In genomic region chr9:70557665-70558419, GRCh38 we compare ENCODE assay signal across 15 cellular contexts.
A peak's percentile ranks its signal among the peaks of the same experiment; 100 is the strongest.
DNase-seq lines count a peak whose midpoint lies in the region; ATAC-seq and TF ChIP-seq lines count a peak whose summit lies in the region.
"Had no signal": no experiment of that assay in that cellular context is flagged by ENCODE, and none has a peak within 500 bp of the region (broad histone marks: within the 10 kb centered on the region; RNA-seq: fewer than 3 reads in every experiment).

No MANE protein-coding gene starts in this region.

- H3K27me3 ChIP-seq in SK-N-SH (ENCODE audit: insufficient read depth) = no peaks in the 10 kb centered on the region
- H3K27me3 ChIP-seq: cardiac muscle cell, MG63 had no signal

- H3K36me3 ChIP-seq in SK-N-SH (replicated peaks in 1 of 2; ENCODE audit: control insufficient read depth in 1 of 2, insufficient read depth in 2 of 2, low read length in 1 of 2) = no peaks in the 10 kb centered on the region
- H3K36me3 ChIP-seq: cardiac muscle cell, MG63 had no signal

- no peaks in the 10 kb centered on the region for H3K79me2 ChIP-seq in SK-N-SH (ENCODE audit: insufficient read depth)

- TF ChIP-seq CTCF in SK-N-SH (IDR thresholded peaks at IDR 0.05) = no peak
- TF ChIP-seq CTCF in activated CD8-positive, alpha-beta T cell treated with anti-CD3 and anti-CD28 coated beads for 36 hours (IDR thresholded peaks at IDR 0.05) = no peak

- H3K36me3 Mint-ChIP-seq in activated CD8-positive, alpha-beta T cell treated with anti-CD3 and anti-CD28 coated beads for 36 hours (ENCODE audit: low read depth) = no peaks in the 10 kb centered on the region

- no peaks in the 10 kb centered on the region for H4K20me1 ChIP-seq in SK-N-SH (ENCODE audit: insufficient read depth)

- H3K9me3 ChIP-seq in SK-N-SH = no peaks in the 10 kb centered on the region
- H3K9me3 ChIP-seq: MG63 had no signal

- CTCF ChIA-PET in SK-N-SH (lab: Yijun Ruan, JAX) = no interaction called here
- CTCF ChIA-PET in activated CD8-positive, alpha-beta T cell treated with anti-CD3 and anti-CD28 coated beads for 36 hours (lab: Charles Lee) = no interaction called here

- no peaks in the 10 kb centered on the region for H3K9me2 ChIP-seq in SK-N-SH

- no peak for TF ChIP-seq EP300 in SK-N-SH (IDR thresholded peaks at IDR 0.05; ENCODE audit: borderline replicate concordance in 1 of 2, low read depth in 1 of 2, low read length in 1 of 2)

- H3K4me2 ChIP-seq in SK-N-SH = no peak overlapping the region

- no peak overlapping the region for H3K4me3 ChIP-seq in SK-N-SH (ENCODE audit: low read depth in 2 of 2, low read length in 1 of 2)
- H3K4me3 ChIP-seq: cardiac muscle cell, MG63 had no signal

- intact Hi-C loops in activated CD8-positive, alpha-beta T cell treated with anti-CD3 and anti-CD28 coated beads for 36 hours (cut with micrococcal nuclease) = no loop called here

- no peak for TF ChIP-seq RAD21 in SK-N-SH (IDR thresholded peaks at IDR 0.05; ENCODE audit: low read length)

- in situ Hi-C loops in KBM-7 (cut with MboI; ENCODE audit: low pct_unique_long_range_greater_than_20kb, low sequenced_read_pairs) = no loop called here

- no peak overlapping the region for H3K27ac Mint-ChIP-seq in activated CD8-positive, alpha-beta T cell treated with anti-CD3 and anti-CD28 coated beads for 36 hours
- H3K27ac Mint-ChIP-seq: T-helper 17 cell had no signal

- H3K27me3 Mint-ChIP-seq in activated CD8-positive, alpha-beta T cell treated with anti-CD3 and anti-CD28 coated beads for 36 hours = no peaks in the 10 kb centered on the region

- no peaks in the 10 kb centered on the region for H3K9me3 Mint-ChIP-seq in activated CD8-positive, alpha-beta T cell treated with anti-CD3 and anti-CD28 coated beads for 36 hours

- H3K4me1 Mint-ChIP-seq in activated CD8-positive, alpha-beta T cell treated with anti-CD3 and anti-CD28 coated beads for 36 hours (ENCODE audit: low read depth) = peaks cover 14% of the 10 kb centered on the region

- DNase-seq in CD1c-positive myeloid dendritic cell (ENCODE audit: extremely low spot score) (peak; percentile 70), SK-N-SH (no peak), KBM-7 (no peak), retina (no peak)
- no peak for DNase-seq in activated CD8-positive, alpha-beta T cell treated with anti-CD3 and anti-CD28 coated beads for 36 hours
- DNase-seq: HCEC 1CT; MG63; NK-92 treated with Interleukin-12 subunit alpha and Interleukin-12 subunit beta, amount 100 ng/mL, for 24 hours; posterior cingulate gyrus; T-helper 17 cell; trophoblast cell had no signal

- POLR2A ChIA-PET in SK-N-SH (lab: Yijun Ruan, JAX) = no interaction called here
- POLR2A ChIA-PET in activated CD8-positive, alpha-beta T cell treated with anti-CD3 and anti-CD28 coated beads for 36 hours (lab: Charles Lee) = no interaction called here

- H3K9ac ChIP-seq in SK-N-SH = no peak overlapping the region

- H3K27ac ChIP-seq in SK-N-SH (ENCODE audit: low read depth in 2 of 2, low read length in 1 of 2) = no peak overlapping the region
- H3K27ac ChIP-seq: cardiac muscle cell had no signal

- H3F3A ChIP-seq in SK-N-SH (replicated peaks; ENCODE audit: insufficient read depth) = no peaks in the 10 kb centered on the region

- no peak overlapping the region for H3K4me3 Mint-ChIP-seq in activated CD8-positive, alpha-beta T cell treated with anti-CD3 and anti-CD28 coated beads for 36 hours
- H3K4me3 Mint-ChIP-seq: T-helper 17 cell had no signal

- ATAC-seq in GM19372 (IDR thresholded peaks at IDR 0.05; ENCODE audit: low read depth, unreplicated experiment) (peak; percentile 96), HG02840 (IDR thresholded peaks at IDR 0.05; ENCODE audit: low FRiP score, unreplicated experiment) (peak; percentile 92), HG03520 (IDR thresholded peaks at IDR 0.05; ENCODE audit: unreplicated experiment) (peak; percentile 99)
- ATAC-seq in activated CD8-positive, alpha-beta T cell treated with anti-CD3 and anti-CD28 coated beads for 36 hours = no peak
- ATAC-seq: T-helper 17 cell had no signal

- WGBS in SK-N-SH (ENCODE audit: low lambda C conversion rate) = 54% methylated on average over 5 of the region's 6 CpGs

- H2AFZ ChIP-seq in SK-N-SH (ENCODE audit: low read depth) = no peak overlapping the region

- 0 out of 4 replicates have a peak, but pooled peaks cover 0 to 6% of the 10 kb centered on the region in 2 experiments for H3K4me1 ChIP-seq in SK-N-SH (ENCODE audit: control insufficient read depth in 1 of 2, insufficient read depth in 2 of 2, low read depth in 1 of 2, low read length in 1 of 2)

TF ChIP-seq in SK-N-SH, 30 proteins besides CTCF, POLR2A, EP300 and RAD21:
- no peak for TF ChIP-seq EZH2phosphoT487 (IDR thresholded peaks at IDR 0.05; ENCODE audit: borderline replicate concordance, low read depth)
- TF ChIP-seq RXRA (IDR thresholded peaks at IDR 0.05; ENCODE audit: borderline replicate concordance, low read depth) = no peak
- no peak for TF ChIP-seq GABPA (IDR thresholded peaks at IDR 0.05; ENCODE audit: low read depth)
- TF ChIP-seq IRF3 (IDR thresholded peaks at IDR 0.05; ENCODE audit: low read depth, low read length) = no peak
- TF ChIP-seq TCF12 (IDR thresholded peaks at IDR 0.05) = no peak
- no peak for TF ChIP-seq TAF1 (IDR thresholded peaks at IDR 0.05; ENCODE audit: borderline replicate concordance, low read depth, low read length)
- TF ChIP-seq ZBTB33 (IDR thresholded peaks at IDR 0.05; ENCODE audit: borderline replicate concordance, low read depth) = no peak
- no peak for TF ChIP-seq MEF2A (IDR thresholded peaks at IDR 0.05; ENCODE audit: borderline replicate concordance, low read depth)
- no peak for TF ChIP-seq FOXJ3 (CRISPR knock-in tag; IDR thresholded peaks at IDR 0.05)
- TF ChIP-seq REST (IDR thresholded peaks at IDR 0.05; ENCODE audit: low read depth, low read length) = no peak
